In the genomic region with DNA sequence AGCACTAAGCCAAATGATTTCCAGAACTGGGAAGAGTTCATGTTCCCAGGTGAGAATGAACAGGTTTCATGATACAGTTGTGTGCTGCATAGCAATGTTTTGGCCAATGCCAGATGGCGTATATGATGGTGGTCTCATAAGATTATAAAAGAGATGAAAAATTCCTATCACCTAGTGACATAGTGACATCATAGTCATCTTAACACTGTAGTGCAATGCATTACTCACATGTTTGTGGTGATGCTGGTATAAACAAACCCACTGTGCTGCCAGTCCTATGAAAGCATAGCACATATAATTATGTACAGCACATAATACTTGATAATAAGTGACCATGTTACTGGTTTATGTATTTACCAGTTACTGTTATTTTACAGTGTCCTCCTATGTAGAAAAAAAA, we compare ENCODE assay signal across 31 cellular contexts.
"Had no signal": no experiment of that assay in that cellular context is flagged by ENCODE, and none has a peak within 500 bp of the region (broad histone marks: within the 10 kb centered on the region; RNA-seq: fewer than 3 reads in every experiment).

No MANE protein-coding gene starts in this region.

- FAIRE-seq: RCC 7860 had no signal

- H3K36me3 ChIP-seq: ascending aorta, breast epithelium, WERI-Rb-1 had no signal

- H3K4me2 ChIP-seq: PC-9 had no signal

- ATAC-seq: activated CD8-positive, alpha-beta T cell treated with anti-CD3 and anti-CD28 coated beads for 36 hours; activated T-cell treated with anti-CD3 and anti-CD28 coated beads, Interleukin-2, amount 50 U/mL, for 72 hours; activated T-helper 17 cell treated with anti-CD3 and anti-CD28 coated beads, Interleukin-2, amount 50 U/mL, for 72 hours; body of pancreas; Right ventricle myocardium inferior had no signal

- H3K9me3 ChIP-seq: ascending aorta, body of pancreas, breast epithelium had no signal

- H3K27ac ChIP-seq: ascending aorta, body of pancreas, breast epithelium, PC-9, RWPE1, SK-N-MC, WERI-Rb-1 had no signal

- H2AFZ ChIP-seq: PC-9 had no signal

- H3K4me1 ChIP-seq: ascending aorta, body of pancreas, breast epithelium had no signal

- H3K27me3 ChIP-seq: ascending aorta, body of pancreas, breast epithelium had no signal

- DNase-seq: activated CD4-positive, alpha-beta T cell treated with anti-CD3 and anti-CD28 coated beads for 1 hour; activated CD4-positive, alpha-beta T cell treated with anti-CD3 and anti-CD28 coated beads, Interleukin-2, amount 10 ng/mL, durations not matched to agents 24 days and 14 days; activated CD4-positive, alpha-beta T cell treated with anti-CD3 and anti-CD28 coated beads, Interleukin-2, amount 50 U/mL, for 4 hours; activated CD4-positive, CD25-positive, alpha-beta regulatory T cell; activated CD8-positive, alpha-beta T cell treated with anti-CD3 and anti-CD28 coated beads for 36 hours; activated effector memory CD4-positive, alpha-beta T cell treated with anti-CD3 and anti-CD28 coated beads, Interleukin-2, amount 50 U/mL, for 16 hours; activated naive CD4-positive, alpha-beta T cell; activated naive CD4-positive, alpha-beta T cell treated with anti-CD3 and anti-CD28 coated beads, Interleukin-2, amount 50 U/mL, for 16 hours; activated naive CD8-positive, alpha-beta T cell treated with anti-CD3 and anti-CD28 coated beads for 36 hours; activated T-cell treated with anti-CD3 and anti-CD28 coated beads, Interleukin-2, amount 50 U/mL, for 1 hour; activated T-cell treated with anti-CD3 and anti-CD28 coated beads, Interleukin-2, amount 50 U/mL, for 72 hours; amniotic stem cell; body of pancreas; NCI-H1105; NCI-H1417 treated with DMSO at 0.1 percent for 48 hours; NCI-H187 treated with DMSO at 0.1 percent for 48 hours; NCI-H2081; NCI-H2171 treated with DMSO at 0.1 percent for 48 hours; NCI-H2227 treated with DMSO at 0.1 percent for 48 hours; NCI-H524; NCI-H69; PC-9; T1000; WERI-Rb-1 had no signal

- H3K4me3 ChIP-seq: ascending aorta, body of pancreas, breast epithelium, PC-9, SK-N-MC had no signal
